ENCODE assay signal across 8 cellular contexts in genomic region chr6:16704706-16705402, GRCh38. TPM values are rescaled to one million over a fixed set of nuclear protein-coding genes. Genes with fewer than 3 reads are reported as not detected.
DNase-seq lines count a peak whose midpoint lies in the region; ATAC-seq, FAIRE-seq and TF ChIP-seq lines count a peak whose summit lies in the region.

No MANE protein-coding gene starts in this region.

- H3K27ac ChIP-seq in left ventricle myocardium inferior (replicated peaks) (peak overlapping the region; percentile 25), subcutaneous abdominal adipose tissue (ENCODE audit: low read depth, low read length) (no peak overlapping the region)

- H3K9me3 ChIP-seq in left ventricle myocardium inferior (replicated peaks) (no peaks in the 10 kb centered on the region), subcutaneous abdominal adipose tissue (ENCODE audit: control insufficient read depth in 5 of 5, low read length in 5 of 5) (no peaks in the 10 kb centered on the region)

- TF ChIP-seq CTCF in left ventricle myocardium inferior (IDR thresholded peaks at IDR 0.05; ENCODE audit: borderline replicate concordance) (no peak), D721Med (IDR thresholded peaks at IDR 0.05; ENCODE audit: insufficient read depth, missing control alignments) (no peak)

- peak; percentile 44 for ATAC-seq in HG02642 (IDR thresholded peaks at IDR 0.05; ENCODE audit: poor library complexity, unreplicated experiment)
- no peak for ATAC-seq in HG02763 (IDR thresholded peaks at IDR 0.05; ENCODE audit: unreplicated experiment)

- H3K9ac ChIP-seq in subcutaneous abdominal adipose tissue (ENCODE audit: low read length in 5 of 5) = peak overlapping the region in 1 of 5 donors; percentile 26

- DNase-seq in activated CD8-positive, alpha-beta memory T cell treated with anti-CD3 and anti-CD28 coated beads, Interleukin-2, amount 50 U/mL, for 4 hours = peak; percentile 45
- DNase-seq in left ventricle myocardium inferior (no peak), D721Med (ENCODE audit: insufficient read length, low spot score) (no peak), NCI-H146 treated with DMSO at 0.1 percent for 48 hours (lab: John Stamatoyannopoulos, UW; ENCODE audit: unreplicated experiment) (no peak), inferior parietal cortex (ENCODE audit: extremely low spot score) (no peak)

- intact Hi-C loops in left ventricle myocardium inferior (cut with micrococcal nuclease) = no loop called here

- H3K4me1 ChIP-seq in left ventricle myocardium inferior = peaks cover 55% of the 10 kb centered on the region
- H3K4me1 ChIP-seq in subcutaneous abdominal adipose tissue (ENCODE audit: control insufficient read depth in 5 of 5, insufficient read depth in 5 of 5, low read length in 5 of 5) = peaks cover 2 to 37% (median 25%) of the 10 kb centered on the region in 5 donors

- no peaks in the 10 kb centered on the region for H3K36me3 ChIP-seq in left ventricle myocardium inferior
- no peaks in the 10 kb centered on the region for H3K36me3 ChIP-seq in subcutaneous abdominal adipose tissue (ENCODE audit: control insufficient read depth in 5 of 5, insufficient read depth in 5 of 5, low read length in 5 of 5)

- H3K4me3 ChIP-seq in left ventricle myocardium inferior (peak overlapping the region; percentile 44), subcutaneous abdominal adipose tissue (ENCODE audit: low read depth in 1 of 5, low read length in 5 of 5) (peak overlapping the region; percentile 16 to 61 (median 36))

- FAIRE-seq in D721Med (lab: Jason Lieb, UNC) = no peak

- H3K27me3 ChIP-seq in left ventricle myocardium inferior (ENCODE audit: low read depth) (no peaks in the 10 kb centered on the region), subcutaneous abdominal adipose tissue (ENCODE audit: control insufficient read depth in 5 of 5, insufficient read depth in 4 of 5, low read length in 5 of 5) (no peaks in the 10 kb centered on the region)

RNA-seq across cellular contexts. Expression of gene ATXN1, which starts 56.4 kb away (rescaled TPM):
- total RNA-seq in left ventricle myocardium inferior = 41.5 TPM
